Comparison of ENCODE assay signal across 25 cellular contexts in genomic region chr20:59624401-59624800, GRCh38. TPM values are rescaled to one million over a fixed set of nuclear protein-coding genes. Genes with fewer than 3 reads are reported as not detected.
"Had no signal": no experiment of that assay in that cellular context is flagged by ENCODE, and none has a peak within 500 bp of the region (broad histone marks: within the 10 kb centered on the region; RNA-seq: fewer than 3 reads in every experiment).

No MANE protein-coding gene starts in this region.

- H3K27ac ChIP-seq: KMS-11, RWPE1, SJCRH30 had no signal

- ATAC-seq: HepG2, Panc1, Right ventricle myocardium inferior, SK-N-SH treated with all-trans-retinoic acid at 6 μM for 48 hours had no signal

- H3K4me3 ChIP-seq: SJCRH30 had no signal

- DNase-seq: IMR-90, Kasumi-1, MM.1S, NCI-H1092 treated with DMSO at 0.1 percent for 48 hours, NCI-H1436, NCI-H187, NCI-H2029, NCI-H2081 treated with DMSO at 0.1 percent for 48 hours, NCI-H2171, NCI-H226, NCI-H446, NCI-H510A, NCI-H524 treated with DMSO at 0.1 percent for 48 hours, NCI-H69, NCI-H774, SHP77 treated with DMSO at 0.1 percent for 48 hours, SJCRH30 had no signal

- FAIRE-seq: HepG2 had no signal

RNA-seq across cellular contexts. Expression of gene PHACTR3, which starts 20.1 kb away (rescaled TPM):
- total RNA-seq: HepG2, HT1080, IMR-90, M059J, SJCRH30 had no signal
